20 cellular contexts compared by ENCODE assay signal in the genomic region with DNA sequence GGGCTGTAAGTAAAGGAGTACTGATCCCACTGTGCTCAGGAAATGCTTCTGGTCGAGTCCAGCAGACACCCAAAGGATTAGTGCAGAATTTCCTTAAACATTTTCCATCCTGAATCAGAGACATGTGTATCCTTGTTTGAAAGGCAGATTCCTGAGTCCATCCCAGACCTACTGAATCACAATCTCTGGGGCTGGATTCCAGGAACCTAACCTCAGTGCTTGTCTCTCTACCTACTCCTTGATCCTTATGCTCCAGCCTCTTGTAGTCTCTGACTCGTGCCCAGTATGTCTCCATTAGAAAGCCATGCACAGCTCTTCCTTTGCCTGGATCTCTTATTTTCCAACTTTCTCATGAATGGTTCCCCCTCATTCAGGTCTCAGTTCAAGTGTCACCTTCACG.
A peak's percentile ranks its signal among the peaks of the same experiment; 100 is the strongest.
DNase-seq lines count a peak whose midpoint lies in the region; ATAC-seq and TF ChIP-seq lines count a peak whose summit lies in the region.
"Had no signal": no experiment of that assay in that cellular context is flagged by ENCODE, and none has a peak within 500 bp of the region (broad histone marks: within the 10 kb centered on the region; RNA-seq: fewer than 3 reads in every experiment).

No MANE protein-coding gene starts in this region.

- H3K4me1 ChIP-seq in GM23338 (ENCODE audit: insufficient read depth) (no peaks in the 10 kb centered on the region), PC-9 (replicated peaks; ENCODE audit: insufficient read depth) (no peaks in the 10 kb centered on the region), foreskin keratinocyte (no peaks in the 10 kb centered on the region), trophoblast cell (ENCODE audit: control insufficient read depth in 1 of 2, insufficient read depth in 2 of 2, low read length in 2 of 2) (no peaks in the 10 kb centered on the region)
- H3K4me1 ChIP-seq: A549, left ventricle myocardium inferior, psoas muscle had no signal

- H3K27me3 Mint-ChIP-seq in GM23338 (ENCODE audit: insufficient read depth, low read depth, poor library complexity), result no peaks in the 10 kb centered on the region
- H3K27me3 Mint-ChIP-seq in activated CD8-positive, alpha-beta memory T cell treated with anti-CD3 and anti-CD28 coated beads, Interleukin-2, amount 10 ng/mL, durations not matched to agents 7 days and 5 days, result no peaks in the 10 kb centered on the region
- H3K27me3 Mint-ChIP-seq: activated CD4-positive, alpha-beta T cell treated with anti-CD3 and anti-CD28 coated beads for 36 hours; activated T-cell treated with anti-CD3 and anti-CD28 coated beads, Interleukin-2, amount 50 U/mL, for 24 hours; naive thymus-derived CD4-positive, alpha-beta T cell had no signal

- no peak overlapping the region for H2AK5ac ChIP-seq in trophoblast cell (ENCODE audit: low read length)

- ATAC-seq in GM23338 (no peak), foreskin keratinocyte (peak; percentile 37)
- no peak for ATAC-seq in activated CD8-positive, alpha-beta memory T cell treated with anti-CD3 and anti-CD28 coated beads, Interleukin-2, amount 10 ng/mL, durations not matched to agents 7 days and 5 days
- ATAC-seq: A549; activated CD4-positive, alpha-beta T cell treated with anti-CD3 and anti-CD28 coated beads for 36 hours; naive thymus-derived CD4-positive, alpha-beta T cell; psoas muscle; stimulated activated naive CD8-positive, alpha-beta T cell treated with anti-CD3 and anti-CD28 coated beads, Interleukin-15, Interleukin-2, amounts not matched to agents 100 U/mL and 50 U/mL, for 24 hours had no signal

- H3K79me2 ChIP-seq in GM23338 (replicated peaks; ENCODE audit: insufficient read depth) (no peaks in the 10 kb centered on the region), PC-9 (ENCODE audit: low read depth) (no peaks in the 10 kb centered on the region), trophoblast cell (ENCODE audit: control insufficient read depth, insufficient read depth, low read length, poor library complexity) (no peaks in the 10 kb centered on the region)

- WGBS in trophoblast cell (ENCODE audit: extremely low coverage, insufficient coverage, insufficient read length), result no CpG with 5 or more reads among the region's 3 CpGs
- 85 to 87% methylated on average over 3 of the region's 3 CpGs for WGBS in lower leg skin, 2 donors

- intact Hi-C loops in PC-9 (cut with micrococcal nuclease; ENCODE audit: unreplicated experiment), result no loop called here
- intact Hi-C loops in lower leg skin (cut with DNase I; ENCODE audit: low total_unique reads), result no loop called here

- POLR2A ChIA-PET in PC-9 (lab: Charles Lee; ENCODE audit: unreplicated experiment), result no interaction called here

- CTCF ChIA-PET in PC-9 (lab: Charles Lee), result no interaction called here
- CTCF ChIA-PET in activated CD8-positive, alpha-beta memory T cell treated with anti-CD3 and anti-CD28 coated beads, Interleukin-2, amount 10 ng/mL, durations not matched to agents 7 days and 5 days (lab: Charles Lee), result no interaction called here

- peak overlapping the region; percentile 10; the same call in 1 of the 2 replicates for H3K27ac Mint-ChIP-seq in GM23338
- H3K27ac Mint-ChIP-seq in activated CD8-positive, alpha-beta memory T cell treated with anti-CD3 and anti-CD28 coated beads, Interleukin-2, amount 10 ng/mL, durations not matched to agents 7 days and 5 days, result no peak overlapping the region
- H3K27ac Mint-ChIP-seq: activated CD4-positive, alpha-beta T cell treated with anti-CD3 and anti-CD28 coated beads for 36 hours; activated T-cell treated with anti-CD3 and anti-CD28 coated beads, Interleukin-2, amount 50 U/mL, for 24 hours; mesothelial cell of epicardium; naive thymus-derived CD4-positive, alpha-beta T cell had no signal

- no peaks in the 10 kb centered on the region for H3F3A ChIP-seq in GM23338 (replicated peaks; ENCODE audit: low read depth)
- H3F3A ChIP-seq in PC-9 (ENCODE audit: insufficient read depth, low read depth), result no peaks in the 10 kb centered on the region

- H4K8ac ChIP-seq in trophoblast cell (ENCODE audit: low read depth, low read length), result no peak overlapping the region

- no peak overlapping the region for H4K12ac ChIP-seq in trophoblast cell (ENCODE audit: low read depth, low read length)

- H3K27me3 ChIP-seq in GM23338 (ENCODE audit: insufficient read depth), result no peaks in the 10 kb centered on the region
- no peaks in the 10 kb centered on the region for H3K27me3 ChIP-seq in PC-9 (ENCODE audit: insufficient read depth, low read depth)
- H3K27me3 ChIP-seq in foreskin keratinocyte, result no peaks in the 10 kb centered on the region
- H3K27me3 ChIP-seq in trophoblast cell (ENCODE audit: insufficient read depth, low read length), result no peaks in the 10 kb centered on the region

- no peak overlapping the region for H2BK12ac ChIP-seq in trophoblast cell (ENCODE audit: low read length)

- no peak overlapping the region for H3K4ac ChIP-seq in trophoblast cell (ENCODE audit: low read depth, low read length)

- H3K9ac ChIP-seq in trophoblast cell (ENCODE audit: low read length), result no peak overlapping the region

- no peaks in the 10 kb centered on the region; the same call in 2 of the 3 replicates for H3K36me3 Mint-ChIP-seq in GM23338 (ENCODE audit: low read depth)
- H3K36me3 Mint-ChIP-seq in activated CD8-positive, alpha-beta memory T cell treated with anti-CD3 and anti-CD28 coated beads, Interleukin-2, amount 10 ng/mL, durations not matched to agents 7 days and 5 days, result no peaks in the 10 kb centered on the region
- H3K36me3 Mint-ChIP-seq: mesothelial cell of epicardium; naive thymus-derived CD4-positive, alpha-beta T cell had no signal

- no peak for TF ChIP-seq POLR2A in lower leg skin (IDR thresholded peaks at IDR 0.05)

- no TSS peak for BruUV-seq in PC-9 (replicated peaks; lab: Mats Ljungman, UMichigan)

- H3K9me3 Mint-ChIP-seq in GM23338, result no peaks in the 10 kb centered on the region
- H3K9me3 Mint-ChIP-seq in activated CD8-positive, alpha-beta memory T cell treated with anti-CD3 and anti-CD28 coated beads, Interleukin-2, amount 10 ng/mL, durations not matched to agents 7 days and 5 days (ENCODE audit: low read depth), result peaks cover 8% of the 10 kb centered on the region

- no peak overlapping the region for H2AFZ ChIP-seq in GM23338
- H2AFZ ChIP-seq in PC-9, result 0 out of 2 replicates have a peak overlapping the region, but pooled peaks have one; percentile 7
- H2AFZ ChIP-seq in trophoblast cell (ENCODE audit: insufficient read depth, low read length, poor library complexity), result no peak overlapping the region

- H3K4me3 Mint-ChIP-seq in GM23338, result no peak overlapping the region
- no peak overlapping the region for H3K4me3 Mint-ChIP-seq in activated CD8-positive, alpha-beta memory T cell treated with anti-CD3 and anti-CD28 coated beads, Interleukin-2, amount 10 ng/mL, durations not matched to agents 7 days and 5 days
- H3K4me3 Mint-ChIP-seq: activated CD4-positive, alpha-beta T cell treated with anti-CD3 and anti-CD28 coated beads for 36 hours; activated T-cell treated with anti-CD3 and anti-CD28 coated beads, Interleukin-2, amount 50 U/mL, for 24 hours; mesothelial cell of epicardium; naive thymus-derived CD4-positive, alpha-beta T cell had no signal

- H3K9me3 ChIP-seq in PC-9 (ENCODE audit: insufficient read depth, low read depth) (no peaks in the 10 kb centered on the region), trophoblast cell (ENCODE audit: insufficient read depth, low read depth, low read length) (no peaks in the 10 kb centered on the region)
- H3K9me3 ChIP-seq: A549, left ventricle myocardium inferior, psoas muscle had no signal

- H3K27ac ChIP-seq in GM23338 (ENCODE audit: low read depth) (0 out of 2 replicates have a peak overlapping the region, but pooled peaks have one; percentile 21), PC-9 (no peak overlapping the region), foreskin keratinocyte (no peak overlapping the region), trophoblast cell (ENCODE audit: low read depth, low read length) (no peak overlapping the region)
- H3K27ac ChIP-seq: A549, left ventricle myocardium inferior, psoas muscle, SK-N-MC had no signal

- H3K9me2 ChIP-seq in GM23338 (ENCODE audit: insufficient read depth) (0 out of 2 replicates have a peak, but pooled peaks cover 4% of the 10 kb centered on the region), PC-9 (ENCODE audit: insufficient read depth) (no peaks in the 10 kb centered on the region)

- no peak overlapping the region for H3K14ac ChIP-seq in trophoblast cell (ENCODE audit: low read length)

- peaks cover 2% of the 10 kb centered on the region; the same call in 1 of the 3 replicates for H3K4me1 Mint-ChIP-seq in GM23338
- H3K4me1 Mint-ChIP-seq in activated CD8-positive, alpha-beta memory T cell treated with anti-CD3 and anti-CD28 coated beads, Interleukin-2, amount 10 ng/mL, durations not matched to agents 7 days and 5 days, result no peaks in the 10 kb centered on the region
- H3K4me1 Mint-ChIP-seq: activated CD4-positive, alpha-beta T cell treated with anti-CD3 and anti-CD28 coated beads for 36 hours; mesothelial cell of epicardium; naive thymus-derived CD4-positive, alpha-beta T cell had no signal

- H3K18ac ChIP-seq in trophoblast cell (ENCODE audit: low read length), result no peak overlapping the region

- H4K20me1 ChIP-seq in GM23338 (replicated peaks; ENCODE audit: insufficient read depth) (no peaks in the 10 kb centered on the region), PC-9 (ENCODE audit: insufficient read depth) (no peaks in the 10 kb centered on the region)

- DNase-seq in AG10803 (ENCODE audit: low read depth) (peak; percentile 78), GM23338 (ENCODE audit: low spot score) (no peak), PC-9 (no peak), foreskin keratinocyte (peak; percentile 8 to 59), trophoblast cell (no peak), lower leg skin (ENCODE audit: low spot score in 2 of 2) (no peak), SKM-1 treated with dmso at 0.1 percent for 144 hours (lab: John Stamatoyannopoulos, UW; ENCODE audit: unreplicated experiment) (no peak)
- no peak for DNase-seq in activated CD8-positive, alpha-beta memory T cell treated with anti-CD3 and anti-CD28 coated beads, Interleukin-2, amount 10 ng/mL, durations not matched to agents 7 days and 5 days
- DNase-seq: activated CD4-positive, alpha-beta T cell treated with anti-CD3 and anti-CD28 coated beads for 36 hours; activated gamma-delta T cell treated with Interleukin-2 at 50 U/mL for 16 hours; activated T-cell treated with anti-CD3 and anti-CD28 coated beads, Interleukin-2, amount 50 U/mL, for 24 hours; dermis blood vessel endothelial cell; left ventricle myocardium inferior; naive thymus-derived CD4-positive, alpha-beta T cell; NCI-H1105; psoas muscle; stimulated activated naive CD8-positive, alpha-beta T cell treated with anti-CD3 and anti-CD28 coated beads, Interleukin-15, Interleukin-2, amounts not matched to agents 100 U/mL and 50 U/mL, for 24 hours had no signal

- H3K23ac ChIP-seq in trophoblast cell (ENCODE audit: low read length), result no peak overlapping the region

- H2BK5ac ChIP-seq in trophoblast cell (ENCODE audit: low read depth, low read length, poor library complexity), result no peak overlapping the region

- H3K36me3 ChIP-seq in GM23338 (ENCODE audit: insufficient read depth) (no peaks in the 10 kb centered on the region), PC-9 (ENCODE audit: low read depth) (no peaks in the 10 kb centered on the region), trophoblast cell (ENCODE audit: control insufficient read depth in 1 of 2, insufficient read depth in 2 of 2, low read length in 2 of 2) (no peaks in the 10 kb centered on the region)
- H3K36me3 ChIP-seq: left ventricle myocardium inferior had no signal

- H2BK120ac ChIP-seq in trophoblast cell (ENCODE audit: insufficient read depth, low read length, poor library complexity), result no peak overlapping the region

- no peak overlapping the region for H4K91ac ChIP-seq in trophoblast cell (ENCODE audit: low read depth, low read length)

- H3K4me2 ChIP-seq in GM23338 (no peak overlapping the region), PC-9 (no peak overlapping the region), trophoblast cell (ENCODE audit: low read length) (no peak overlapping the region)
- H3K4me2 ChIP-seq: A549 had no signal

- H3K4me3 ChIP-seq in AG10803 (ENCODE audit: low read length), result no peak overlapping the region
- H3K4me3 ChIP-seq in GM23338, result no peak overlapping the region
- H3K4me3 ChIP-seq in PC-9, result no peak overlapping the region
- H3K4me3 ChIP-seq in trophoblast cell (ENCODE audit: low read depth, low read length), result no peak overlapping the region
- H3K4me3 ChIP-seq in lower leg skin (ENCODE audit: low read depth, poor library complexity, severe bottlenecking), result no peak overlapping the region
- H3K4me3 ChIP-seq: A549, left ventricle myocardium inferior, psoas muscle, SK-N-MC had no signal

- H3K79me1 ChIP-seq in trophoblast cell (ENCODE audit: low read length), result no peaks in the 10 kb centered on the region

- TF ChIP-seq CTCF in AG10803 (conservative IDR thresholded peaks at IDR 0.05; ENCODE audit: low read length), result no peak
- TF ChIP-seq CTCF in GM23338 (conservative IDR thresholded peaks at IDR 0.05; ENCODE audit: low read depth in 2 of 2), result no peak
- no peak for TF ChIP-seq CTCF in PC-9 (conservative IDR thresholded peaks at IDR 0.05)
- TF ChIP-seq CTCF in foreskin keratinocyte (conservative IDR thresholded peaks at IDR 0.05), result no peak
- TF ChIP-seq CTCF in lower leg skin (IDR thresholded peaks at IDR 0.05), result no peak

Comparison
In these comparisons a context has a peak if more than half of its experiments do, and no peak if none do; other contexts are left out.
1. DNase-seq: peak in AG10803 (single experiment) and foreskin keratinocyte (2 of 2); none in GM23338 (single experiment), PC-9 (0 of 2), activated CD8-positive, alpha-beta memory T cell treated with anti-CD3 and anti-CD28 coated beads, Interleukin-2, amount 10 ng/mL, durations not matched to agents 7 days and 5 days (single experiment), trophoblast cell (0 of 2), lower leg skin (0 of 2) and SKM-1 treated with dmso at 0.1 percent for 144 hours (single experiment).